20 cellular contexts compared by ENCODE assay signal in the genomic region with DNA sequence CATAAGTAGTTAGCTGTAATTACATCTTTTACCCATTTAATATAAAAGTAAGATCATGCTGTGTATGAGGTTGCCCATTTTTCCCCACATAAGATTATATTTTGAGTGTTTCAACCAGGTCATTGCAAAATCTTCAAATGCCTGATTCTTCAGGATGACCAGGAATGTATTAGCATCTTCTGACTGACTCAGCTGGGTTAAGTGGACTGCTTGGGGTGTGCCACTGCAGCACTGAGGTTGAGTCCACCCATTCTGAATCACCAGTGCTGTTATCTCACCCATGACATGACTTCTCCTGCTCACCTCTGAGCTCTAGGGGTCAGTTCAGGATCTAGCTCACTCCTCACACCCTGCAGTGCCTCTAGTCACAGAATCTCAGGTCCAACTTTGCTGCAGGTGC.
DNase-seq lines count a peak whose midpoint lies in the region; ATAC-seq and TF ChIP-seq lines count a peak whose summit lies in the region.
"Had no signal": no experiment of that assay in that cellular context is flagged by ENCODE, and none has a peak within 500 bp of the region (broad histone marks: within the 10 kb centered on the region; RNA-seq: fewer than 3 reads in every experiment).

No MANE protein-coding gene starts in this region.

- no peak overlapping the region for H3K27ac ChIP-seq in mammary epithelial cell (ENCODE audit: insufficient read depth, low read depth, low read length)
- H3K27ac ChIP-seq: colonic mucosa, epithelial cell of prostate, PC-9 had no signal

- no peaks in the 10 kb centered on the region for H3K36me3 ChIP-seq in mammary epithelial cell (ENCODE audit: insufficient read depth, low read length)
- H3K36me3 ChIP-seq: colonic mucosa, MG63 had no signal

- no TSS peak for BruUV-seq in mammary epithelial cell (replicated peaks; lab: Mats Ljungman, UMichigan)

- H3K4me2 ChIP-seq in mammary epithelial cell (ENCODE audit: insufficient read depth, low read depth, low read length): no peak overlapping the region
- H3K4me2 ChIP-seq: PC-9 had no signal

- H3K4me1 ChIP-seq in mammary epithelial cell (ENCODE audit: insufficient read depth, low read length): peaks cover 18% of the 10 kb centered on the region
- H3K4me1 ChIP-seq: colonic mucosa had no signal

- CTCF ChIA-PET in mammary epithelial cell (lab: Charles Lee; ENCODE audit: low non-redundant PET): interaction anchor here (0.6 kb wide), 1 partner anchor 641 kb away, joined by 3 read pairs; no protein-coding TSS in a partner anchor

- no peaks in the 10 kb centered on the region for H3K9me3 ChIP-seq in mammary epithelial cell (replicated peaks; ENCODE audit: insufficient read depth, low read length)
- H3K9me3 ChIP-seq: colonic mucosa, MG63 had no signal

- H3K79me2 ChIP-seq in mammary epithelial cell (ENCODE audit: insufficient read depth, low read length): no peaks in the 10 kb centered on the region

- H4K20me1 ChIP-seq in mammary epithelial cell (ENCODE audit: insufficient read depth, low read length): no peaks in the 10 kb centered on the region

- dilution Hi-C loops in mammary epithelial cell (cut with HindIII; ENCODE audit: low sequenced_read_pairs): no loop called here

- DNase-seq in AG09309 (ENCODE audit: low read depth) (peak; percentile 37), HS-5 (ENCODE audit: low read depth) (peak; percentile 68), mammary epithelial cell (peak; percentile 67), kidney glomerular epithelial cell (lab: John Stamatoyannopoulos, UW) (peak; percentile 24), NCI-H1436 treated with DMSO at 0.1 percent for 48 hours (lab: John Stamatoyannopoulos, UW) (no peak), GM19238 (ENCODE audit: insufficient read length, low spot score) (no peak)
- DNase-seq in stimulated activated CD4-positive, alpha-beta T cell treated with anti-CD3 and anti-CD28 coated beads, Interleukin-4, amount 100 ng/mL, for 24 hours: no peak
- DNase-seq: activated CD8-positive, alpha-beta T cell treated with anti-CD3 and anti-CD28 coated beads, Interleukin-2, amount 10 ng/mL, durations not matched to agents 7 days and 5 days; activated naive CD8-positive, alpha-beta T cell treated with anti-CD3 and anti-CD28 coated beads, Interleukin-2, amount 50 U/mL, for 24 hours; colonic mucosa; hypothalamus; left ventricle myocardium superior; MG63; naive B cell; NCI-H2029; NCI-H526; PC-9 had no signal

- in situ Hi-C loops in mammary epithelial cell (cut with MboI; ENCODE audit: low sequenced_read_pairs in 2 of 2): no loop called here

- H3K9ac ChIP-seq in mammary epithelial cell (ENCODE audit: insufficient read depth, low read length): no peak overlapping the region

- no peak for ATAC-seq in HG03457 (IDR thresholded peaks at IDR 0.05; ENCODE audit: unreplicated experiment)
- ATAC-seq: activated CD8-positive, alpha-beta T cell treated with anti-CD3 and anti-CD28 coated beads, Interleukin-2, amount 10 ng/mL, durations not matched to agents 7 days and 5 days; activated naive CD8-positive, alpha-beta T cell treated with anti-CD3 and anti-CD28 coated beads, Interleukin-2, amount 50 U/mL, for 24 hours; left ventricle myocardium superior; WTC11 had no signal

- H3K27me3 ChIP-seq in mammary epithelial cell (ENCODE audit: insufficient read depth, low read length): no peaks in the 10 kb centered on the region
- H3K27me3 ChIP-seq: colonic mucosa, MG63 had no signal

- H2AFZ ChIP-seq in mammary epithelial cell (ENCODE audit: low read depth, low read length): no peak overlapping the region
- H2AFZ ChIP-seq: PC-9 had no signal

- no peak for TF ChIP-seq CTCF in AG09309 (IDR thresholded peaks at IDR 0.05; ENCODE audit: control insufficient read depth, insufficient read depth, low read depth, low read length, missing control alignments)
- TF ChIP-seq CTCF in mammary epithelial cell (conservative IDR thresholded peaks at IDR 0.05 in 1 of 2, IDR thresholded peaks at IDR 0.05 in 1 of 2; ENCODE audit: extremely low read depth in 1 of 2, insufficient read depth in 1 of 2, low read depth in 1 of 2, low read length in 2 of 2): no peak

- no peak overlapping the region for H3K4me3 ChIP-seq in AG09309 (ENCODE audit: control insufficient read depth, low read depth, low read length)
- H3K4me3 ChIP-seq in mammary epithelial cell (replicated peaks in 1 of 3; ENCODE audit: insufficient read depth in 1 of 3, low read depth in 2 of 3, low read length in 3 of 3): no peak overlapping the region
- H3K4me3 ChIP-seq: colonic mucosa, MG63, PC-9 had no signal

- intact Hi-C loops in mammary epithelial cell (cut with micrococcal nuclease): no loop called here

Comparison
In these comparisons a context has a peak if more than half of its experiments do, and no peak if none do; other contexts are left out.
1. DNase-seq: peak in AG09309 (single experiment), HS-5 (single experiment), mammary epithelial cell (single experiment) and kidney glomerular epithelial cell (single experiment); none in stimulated activated CD4-positive, alpha-beta T cell treated with anti-CD3 and anti-CD28 coated beads, Interleukin-4, amount 100 ng/mL, for 24 hours (single experiment), NCI-H1436 treated with DMSO at 0.1 percent for 48 hours (single experiment) and GM19238 (single experiment).